ENCODE assay signal across 8 cellular contexts in genomic region chr16:80526418-80527061, GRCh38. TPM values are rescaled to one million over a fixed set of nuclear protein-coding genes. Genes with fewer than 3 reads are reported as not detected.
A peak's percentile ranks its signal among the peaks of the same experiment; 100 is the strongest.
DNase-seq lines count a peak whose midpoint lies in the region; ATAC-seq and TF ChIP-seq lines count a peak whose summit lies in the region.

No MANE protein-coding gene starts in this region.

- ATAC-seq in heart left ventricle (peak in 1 of 4 donors; percentile 56), HG03280 (IDR thresholded peaks at IDR 0.05; ENCODE audit: unreplicated experiment) (peak; percentile 75), Panc1 (peak; percentile 68; the same call in 1 of the 2 replicates), GM18505 (IDR thresholded peaks at IDR 0.05; ENCODE audit: unreplicated experiment) (no peak)

- no peaks in the 10 kb centered on the region for H3K36me3 ChIP-seq in heart left ventricle
- H3K36me3 ChIP-seq in Panc1 (ENCODE audit: control insufficient read depth, insufficient read depth, low read length): no peaks in the 10 kb centered on the region

- H3K27ac ChIP-seq in heart left ventricle: no peak overlapping the region
- no peak overlapping the region for H3K27ac ChIP-seq in Panc1 (ENCODE audit: low read length)

- peak in 3 of 5 donors; percentile 31 to 49 (median 40) for DNase-seq in heart left ventricle
- DNase-seq in cardiac septum (ENCODE audit: low spot score): no peak
- DNase-seq in Panc1 (ENCODE audit: low read depth, low spot score): no peak
- DNase-seq in activated T-helper 1 cell treated with anti-CD3 and anti-CD28 coated beads, Interleukin-2, amount 50 U/mL, for 16 hours (ENCODE audit: low read depth in 1 of 2, low spot score in 1 of 2): peak; percentile 24 to 36
- peak; percentile 68 for DNase-seq in fibroblast of villous mesenchyme (ENCODE audit: low read depth)
- peak in 6 of 10 donors; percentile 18 to 78 (median 42) for DNase-seq in posterior cingulate gyrus

- no TSS peak for BruUV-seq in Panc1 (replicated peaks; lab: Mats Ljungman, UMichigan)

- POLR2A ChIA-PET in Panc1 (lab: Charles Lee): interaction anchor here (0.6 kb wide), 1 partner anchor 651 kb away, joined by 8 read pairs; no protein-coding TSS in a partner anchor

- H3K27me3 ChIP-seq in heart left ventricle (peaks cover 0 to 13% (median 4%) of the 10 kb centered on the region in 9 donors), Panc1 (ENCODE audit: control insufficient read depth, insufficient read depth, low read length) (no peaks in the 10 kb centered on the region; the same call in 1 of the 2 replicates)

- 20 to 27% (median 23%) methylated on average over 6 of the region's 6 CpGs for WGBS in heart left ventricle, 4 donors

- in situ Hi-C loops in Panc1 (cut with HindIII; ENCODE audit: low pct_unique_long_range_greater_than_20kb, low sequenced_read_pairs): no loop called here

- TF ChIP-seq CTCF in heart left ventricle (IDR thresholded peaks at IDR 0.05) (peak; percentile 75 to 94 (median 86)), Panc1 (IDR thresholded peaks at IDR 0.05) (peak; percentile 71; the same call in 1 of the 2 replicates), fibroblast of villous mesenchyme (IDR thresholded peaks at IDR 0.05; ENCODE audit: insufficient read depth, low read depth, low read length) (peak; percentile 92)

- no peak for TF ChIP-seq POLR2A in heart left ventricle (IDR thresholded peaks at IDR 0.05)
- TF ChIP-seq POLR2A in GM18505 (IDR thresholded peaks at IDR 0.05; ENCODE audit: borderline replicate concordance, extremely low read depth, insufficient read depth, insufficient read length): no peak

- intact Hi-C loops in heart left ventricle (cut with DNase I) (loop anchor here in 1 of 10 donors (10.0 kb wide), 1 partner anchor 298 kb away; no protein-coding TSS in a partner anchor), cardiac septum (cut with DNase I) (no loop called here), Panc1 (cut with micrococcal nuclease; ENCODE audit: unreplicated experiment) (no loop called here), posterior cingulate gyrus (cut with DNase I) (loop anchor here (10.0 kb wide), 1 partner anchor 298 kb away; no protein-coding TSS in a partner anchor)

- H3K4me1 ChIP-seq in heart left ventricle (peaks cover 0 to 3% (median 0%) of the 10 kb centered on the region in 12 donors), Panc1 (ENCODE audit: control insufficient read depth, insufficient read depth, low read length) (no peaks in the 10 kb centered on the region)

- CTCF ChIA-PET in Panc1 (lab: Charles Lee): interaction anchor here (1.0 kb wide), 1 partner anchor 323 kb away, joined by 4 read pairs; no protein-coding TSS in a partner anchor

- no peaks in the 10 kb centered on the region for H3K9me3 ChIP-seq in heart left ventricle
- H3K9me3 ChIP-seq in Panc1 (ENCODE audit: control insufficient read depth, insufficient read depth, low read depth, low read length): no peaks in the 10 kb centered on the region

- H3K4me3 ChIP-seq in heart left ventricle: no peak overlapping the region
- H3K4me3 ChIP-seq in Panc1 (ENCODE audit: low read depth in 2 of 2, low read length in 2 of 2): no peak overlapping the region
- no peak overlapping the region for H3K4me3 ChIP-seq in fibroblast of villous mesenchyme (ENCODE audit: low read depth, low read length)

RNA-seq across cellular contexts. Expression of gene DYNLRB2, which starts 14.3 kb away (rescaled TPM):
- total RNA-seq in heart left ventricle (1 to 10 TPM in 1 of 9 donors, under 1 TPM in 3, not detected in 5; 0.49 to 2.1 (median 0.91) TPM), cardiac septum (not detected), Panc1 (2021; ENCODE audit: unreplicated experiment) (not detected), fibroblast of villous mesenchyme (0.86 TPM in 1 of 2 replicates, not detected in the other)
- under 1 TPM; 0.33 to 0.84 TPM for polyA plus RNA-seq in heart left ventricle
- not detected for polyA plus RNA-seq in Panc1 (2012; ENCODE audit: insufficient read length)

Comparison
In these comparisons a context has a peak if more than half of its experiments do, and no peak if none do; other contexts are left out.
1. DNase-seq: peak in heart left ventricle (3 of 5), activated T-helper 1 cell treated with anti-CD3 and anti-CD28 coated beads, Interleukin-2, amount 50 U/mL, for 16 hours (2 of 2), fibroblast of villous mesenchyme (single experiment) and posterior cingulate gyrus (6 of 10); none in cardiac septum (single experiment) and Panc1 (single experiment).
2. Peak in every context shown above with its lines, with median percentiles within 50 percentile points of each other: CTCF ChIP-seq.